Comparison of ENCODE assay signal across 1 cellular context in the genomic region with DNA sequence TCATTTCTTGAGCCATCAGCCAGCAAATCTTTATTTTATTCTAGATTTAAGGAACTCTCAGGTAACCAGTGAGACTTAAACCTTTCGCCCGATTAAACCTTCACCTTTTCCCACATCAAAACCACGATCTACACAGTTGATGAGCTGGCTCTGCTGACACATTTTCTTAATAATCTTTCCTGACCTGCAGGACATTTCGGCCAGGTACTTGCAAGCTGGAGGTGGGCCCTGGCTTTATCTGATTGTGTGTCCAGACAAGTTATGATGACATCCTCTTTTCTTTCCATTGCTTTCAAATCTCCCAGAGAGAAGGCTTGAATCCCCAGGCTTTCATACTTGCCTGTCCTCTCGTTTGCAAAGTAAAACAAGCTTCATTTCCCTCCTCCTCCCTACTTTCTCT.
TF ChIP-seq lines count a peak whose summit lies in the region.

No MANE protein-coding gene starts in this region.

TF ChIP-seq in GM23338, 12 proteins besides CTCF, POLR2A, EP300 and RAD21:
- TF ChIP-seq ZNF462 (CRISPR knock-in tag; IDR thresholded peaks at IDR 0.05) (no peak), REST (IDR thresholded peaks at IDR 0.05; ENCODE audit: unreplicated experiment) (no peak)
